ENCODE assay signal across 1 cellular context in the genomic region with DNA sequence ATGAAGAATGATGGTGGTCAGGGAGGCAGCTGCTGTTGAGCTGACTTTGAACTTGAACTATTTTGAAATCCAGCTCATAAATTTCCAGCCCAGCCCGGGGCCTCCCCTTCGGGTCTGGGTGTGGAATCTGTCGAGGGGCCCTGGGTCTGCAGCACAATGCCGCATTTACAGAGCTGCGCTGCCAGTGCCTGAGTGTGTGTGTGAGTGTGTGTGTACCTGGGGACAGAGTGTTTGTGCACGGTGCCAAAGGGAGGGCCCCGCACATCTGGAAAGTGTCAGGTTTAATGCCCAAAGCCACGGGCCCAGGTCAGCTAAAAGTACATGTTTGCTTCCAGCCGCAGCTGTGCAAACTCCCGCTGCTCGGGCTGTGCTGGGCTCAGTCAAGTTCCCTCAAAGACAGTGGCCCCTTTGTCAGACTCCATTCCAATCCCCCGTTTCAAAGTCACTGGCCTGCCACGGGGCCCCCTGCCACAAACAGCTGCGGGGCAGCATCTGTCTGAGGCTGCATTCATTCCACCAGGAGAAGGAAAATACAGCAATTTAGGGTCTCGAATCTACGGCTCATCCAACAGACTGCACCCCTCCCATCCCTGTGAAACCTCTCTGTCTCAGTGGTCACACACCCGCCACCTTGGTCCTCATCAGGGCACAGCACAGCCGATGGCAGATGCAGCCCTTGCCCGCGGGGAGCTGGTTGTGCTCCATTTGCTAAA.
A peak's percentile ranks its signal among the peaks of the same experiment; 100 is the strongest.
TF ChIP-seq lines count a peak whose summit lies in the region.

No MANE protein-coding gene starts in this region.

TF ChIP-seq in HepG2, 621 proteins besides CTCF, POLR2A, EP300 and RAD21 (continued from another document and continues in another):
- TF ChIP-seq, protein P1, sequence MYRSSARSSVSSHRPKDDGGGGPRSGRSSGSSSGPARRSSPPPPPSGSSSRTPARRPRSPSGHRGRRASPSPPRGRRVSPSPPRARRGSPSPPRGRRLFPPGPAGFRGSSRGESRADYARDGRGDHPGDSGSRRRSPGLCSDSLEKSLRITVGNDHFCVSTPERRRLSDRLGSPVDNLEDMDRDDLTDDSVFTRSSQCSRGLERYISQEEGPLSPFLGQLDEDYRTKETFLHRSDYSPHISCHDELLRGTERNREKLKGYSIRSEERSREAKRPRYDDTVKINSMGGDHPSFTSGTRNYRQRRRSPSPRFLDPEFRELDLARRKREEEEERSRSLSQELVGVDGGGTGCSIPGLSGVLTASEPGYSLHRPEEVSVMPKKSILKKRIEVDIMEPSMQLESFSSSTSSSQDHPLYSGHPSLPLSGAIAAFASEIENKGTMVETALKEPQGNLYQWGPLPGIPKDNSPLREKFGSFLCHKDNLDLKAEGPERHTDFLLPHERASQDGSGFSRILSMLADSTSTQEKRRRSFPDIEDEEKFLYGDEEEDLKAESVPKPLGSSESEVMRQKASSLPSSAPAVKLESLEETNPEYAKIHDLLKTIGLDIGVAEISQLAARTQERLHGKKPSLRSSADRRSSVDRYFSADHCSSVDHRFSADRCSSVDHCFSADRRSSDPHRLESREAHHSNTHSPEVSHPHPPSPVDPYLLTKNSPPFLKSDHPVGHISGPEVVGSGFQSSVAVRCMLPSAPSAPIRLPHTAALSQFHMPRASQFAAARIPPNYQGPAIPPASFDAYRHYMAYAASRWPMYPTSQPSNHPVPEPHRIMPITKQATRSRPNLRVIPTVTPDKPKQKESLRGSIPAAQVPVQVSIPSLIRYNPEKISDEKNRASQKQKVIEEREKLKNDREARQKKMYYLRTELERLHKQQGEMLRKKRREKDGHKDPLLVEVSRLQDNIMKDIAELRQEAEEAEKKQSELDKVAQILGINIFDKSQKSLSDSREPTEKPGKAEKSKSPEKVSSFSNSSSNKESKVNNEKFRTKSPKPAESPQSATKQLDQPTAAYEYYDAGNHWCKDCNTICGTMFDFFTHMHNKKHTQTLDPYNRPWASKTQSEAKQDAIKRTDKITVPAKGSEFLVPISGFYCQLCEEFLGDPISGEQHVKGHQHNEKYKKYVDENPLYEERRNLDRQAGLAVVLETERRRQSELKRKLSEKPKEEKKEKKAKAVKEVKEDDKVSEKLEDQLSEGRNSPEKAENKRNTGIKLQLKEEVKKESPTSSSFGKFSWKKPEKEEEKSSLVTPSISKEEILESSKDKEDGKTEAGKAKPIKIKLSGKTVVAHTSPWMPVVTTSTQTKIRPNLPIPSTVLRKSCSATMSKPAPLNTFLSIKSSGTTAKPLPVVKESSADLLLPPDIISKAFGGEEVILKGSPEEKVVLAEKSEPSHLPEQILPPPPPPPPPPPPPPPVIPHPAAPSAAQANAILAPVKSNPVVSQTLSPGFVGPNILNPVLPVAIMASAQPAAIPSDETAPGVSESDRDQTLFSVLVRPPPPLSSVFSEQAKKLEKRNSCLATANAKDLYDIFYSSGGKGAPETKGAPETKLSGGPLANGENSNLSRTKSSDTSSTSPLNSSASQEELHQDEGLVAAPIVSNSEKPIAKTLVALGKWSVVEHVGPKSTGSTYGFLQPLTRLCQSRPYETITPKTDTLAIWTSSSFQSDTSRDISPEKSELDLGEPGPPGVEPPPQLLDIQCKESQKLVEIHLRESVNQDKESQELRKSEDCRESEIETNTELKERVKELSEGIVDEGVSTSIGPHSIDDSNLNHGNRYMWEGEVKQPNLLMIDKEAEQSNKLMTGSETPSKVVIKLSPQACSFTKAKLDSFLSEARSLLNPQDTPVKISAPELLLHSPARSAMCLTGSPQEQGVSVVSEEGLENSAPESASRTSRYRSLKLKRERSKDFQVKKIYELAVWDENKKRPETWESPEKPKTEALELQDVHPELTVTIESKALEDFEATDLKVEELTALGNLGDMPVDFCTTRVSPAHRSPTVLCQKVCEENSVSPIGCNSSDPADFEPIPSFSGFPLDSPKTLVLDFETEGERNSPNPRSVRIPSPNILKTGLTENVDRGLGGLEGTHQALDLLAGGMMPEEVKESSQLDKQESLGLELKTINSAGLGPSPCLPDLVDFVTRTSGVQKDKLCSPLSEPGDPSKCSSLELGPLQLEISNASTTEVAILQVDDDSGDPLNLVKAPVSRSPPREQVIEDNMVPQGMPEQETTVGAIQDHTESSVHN (CRISPR knock-in tag; IDR thresholded peaks at IDR 0.05), result peak; percentile 23; the same call in 1 of the 2 replicates
- TF ChIP-seq GTF2F1 (IDR thresholded peaks at IDR 0.05; ENCODE audit: low read length), result no peak
- peak; percentile 11; the same call in 1 of the 2 replicates for TF ChIP-seq GABPB1 (CRISPR knock-in tag; IDR thresholded peaks at IDR 0.05)
- TF ChIP-seq, protein P2, sequence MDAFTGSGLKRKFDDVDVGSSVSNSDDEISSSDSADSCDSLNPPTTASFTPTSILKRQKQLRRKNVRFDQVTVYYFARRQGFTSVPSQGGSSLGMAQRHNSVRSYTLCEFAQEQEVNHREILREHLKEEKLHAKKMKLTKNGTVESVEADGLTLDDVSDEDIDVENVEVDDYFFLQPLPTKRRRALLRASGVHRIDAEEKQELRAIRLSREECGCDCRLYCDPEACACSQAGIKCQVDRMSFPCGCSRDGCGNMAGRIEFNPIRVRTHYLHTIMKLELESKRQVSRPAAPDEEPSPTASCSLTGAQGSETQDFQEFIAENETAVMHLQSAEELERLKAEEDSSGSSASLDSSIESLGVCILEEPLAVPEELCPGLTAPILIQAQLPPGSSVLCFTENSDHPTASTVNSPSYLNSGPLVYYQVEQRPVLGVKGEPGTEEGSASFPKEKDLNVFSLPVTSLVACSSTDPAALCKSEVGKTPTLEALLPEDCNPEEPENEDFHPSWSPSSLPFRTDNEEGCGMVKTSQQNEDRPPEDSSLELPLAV (CRISPR knock-in tag; conservative IDR thresholded peaks at IDR 0.05; ENCODE audit: low read depth), result no peak
- no peak for TF ChIP-seq GLI4 (CRISPR knock-in tag; IDR thresholded peaks at IDR 0.05; ENCODE audit: borderline replicate concordance)
- TF ChIP-seq, protein P3, sequence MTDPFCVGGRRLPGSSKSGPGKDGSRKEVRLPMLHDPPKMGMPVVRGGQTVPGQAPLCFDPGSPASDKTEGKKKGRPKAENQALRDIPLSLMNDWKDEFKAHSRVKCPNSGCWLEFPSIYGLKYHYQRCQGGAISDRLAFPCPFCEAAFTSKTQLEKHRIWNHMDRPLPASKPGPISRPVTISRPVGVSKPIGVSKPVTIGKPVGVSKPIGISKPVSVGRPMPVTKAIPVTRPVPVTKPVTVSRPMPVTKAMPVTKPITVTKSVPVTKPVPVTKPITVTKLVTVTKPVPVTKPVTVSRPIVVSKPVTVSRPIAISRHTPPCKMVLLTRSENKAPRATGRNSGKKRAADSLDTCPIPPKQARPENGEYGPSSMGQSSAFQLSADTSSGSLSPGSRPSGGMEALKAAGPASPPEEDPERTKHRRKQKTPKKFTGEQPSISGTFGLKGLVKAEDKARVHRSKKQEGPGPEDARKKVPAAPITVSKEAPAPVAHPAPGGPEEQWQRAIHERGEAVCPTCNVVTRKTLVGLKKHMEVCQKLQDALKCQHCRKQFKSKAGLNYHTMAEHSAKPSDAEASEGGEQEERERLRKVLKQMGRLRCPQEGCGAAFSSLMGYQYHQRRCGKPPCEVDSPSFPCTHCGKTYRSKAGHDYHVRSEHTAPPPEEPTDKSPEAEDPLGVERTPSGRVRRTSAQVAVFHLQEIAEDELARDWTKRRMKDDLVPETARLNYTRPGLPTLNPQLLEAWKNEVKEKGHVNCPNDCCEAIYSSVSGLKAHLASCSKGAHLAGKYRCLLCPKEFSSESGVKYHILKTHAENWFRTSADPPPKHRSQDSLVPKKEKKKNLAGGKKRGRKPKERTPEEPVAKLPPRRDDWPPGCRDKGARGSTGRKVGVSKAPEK (CRISPR knock-in tag; IDR thresholded peaks at IDR 0.05; ENCODE audit: borderline replicate concordance), result no peak
- peak; percentile 91; the same call in 1 of the 2 replicates for TF ChIP-seq ZNF543 (CRISPR knock-in tag; IDR thresholded peaks at IDR 0.05)
- no peak for TF ChIP-seq ZFP36L1 (CRISPR knock-in tag; IDR thresholded peaks at IDR 0.05)
- peak; percentile 82; the same call in 1 of the 2 replicates for TF ChIP-seq SIX4 (CRISPR knock-in tag; IDR thresholded peaks at IDR 0.05)
- no peak for TF ChIP-seq ZNF83 (CRISPR knock-in tag; IDR thresholded peaks at IDR 0.05; ENCODE audit: borderline replicate concordance)
- TF ChIP-seq CEBPG (CRISPR knock-in tag; IDR thresholded peaks at IDR 0.05), result peak; percentile 42
- TF ChIP-seq RBAK (CRISPR knock-in tag; IDR thresholded peaks at IDR 0.05), result no peak
- peak; percentile 54; the same call in 1 of the 2 replicates for TF ChIP-seq RXRB (CRISPR knock-in tag; IDR thresholded peaks at IDR 0.05; ENCODE audit: borderline replicate concordance)
- TF ChIP-seq, protein P4, sequence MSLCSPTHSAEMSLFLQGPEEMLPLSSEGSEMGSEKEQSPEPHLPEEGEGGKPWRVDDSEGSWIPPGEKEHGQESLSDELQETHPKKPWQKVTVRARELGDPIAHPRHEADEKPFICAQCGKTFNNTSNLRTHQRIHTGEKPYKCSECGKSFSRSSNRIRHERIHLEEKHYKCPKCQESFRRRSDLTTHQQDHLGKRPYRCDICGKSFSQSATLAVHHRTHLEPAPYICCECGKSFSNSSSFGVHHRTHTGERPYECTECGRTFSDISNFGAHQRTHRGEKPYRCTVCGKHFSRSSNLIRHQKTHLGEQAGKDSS (CRISPR knock-in tag; IDR thresholded peaks at IDR 0.05; ENCODE audit: borderline replicate concordance, low read depth), result no peak
- no peak for TF ChIP-seq NFATC3 (CRISPR knock-in tag; IDR thresholded peaks at IDR 0.05)
- TF ChIP-seq, protein P5, sequence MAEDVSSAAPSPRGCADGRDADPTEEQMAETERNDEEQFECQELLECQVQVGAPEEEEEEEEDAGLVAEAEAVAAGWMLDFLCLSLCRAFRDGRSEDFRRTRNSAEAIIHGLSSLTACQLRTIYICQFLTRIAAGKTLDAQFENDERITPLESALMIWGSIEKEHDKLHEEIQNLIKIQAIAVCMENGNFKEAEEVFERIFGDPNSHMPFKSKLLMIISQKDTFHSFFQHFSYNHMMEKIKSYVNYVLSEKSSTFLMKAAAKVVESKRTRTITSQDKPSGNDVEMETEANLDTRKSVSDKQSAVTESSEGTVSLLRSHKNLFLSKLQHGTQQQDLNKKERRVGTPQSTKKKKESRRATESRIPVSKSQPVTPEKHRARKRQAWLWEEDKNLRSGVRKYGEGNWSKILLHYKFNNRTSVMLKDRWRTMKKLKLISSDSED (CRISPR knock-in tag; IDR thresholded peaks at IDR 0.05), result no peak
- peak; percentile 77 for TF ChIP-seq HNF4A (CRISPR knock-in tag; IDR thresholded peaks at IDR 0.05)
- peak; percentile 18; the same call in 1 of the 2 replicates for TF ChIP-seq SIX1 (CRISPR knock-in tag; IDR thresholded peaks at IDR 0.05; ENCODE audit: borderline replicate concordance)
- peak; percentile 54 for TF ChIP-seq NR2C2 (CRISPR knock-in tag; IDR thresholded peaks at IDR 0.05; ENCODE audit: borderline replicate concordance)
- TF ChIP-seq, protein P6, sequence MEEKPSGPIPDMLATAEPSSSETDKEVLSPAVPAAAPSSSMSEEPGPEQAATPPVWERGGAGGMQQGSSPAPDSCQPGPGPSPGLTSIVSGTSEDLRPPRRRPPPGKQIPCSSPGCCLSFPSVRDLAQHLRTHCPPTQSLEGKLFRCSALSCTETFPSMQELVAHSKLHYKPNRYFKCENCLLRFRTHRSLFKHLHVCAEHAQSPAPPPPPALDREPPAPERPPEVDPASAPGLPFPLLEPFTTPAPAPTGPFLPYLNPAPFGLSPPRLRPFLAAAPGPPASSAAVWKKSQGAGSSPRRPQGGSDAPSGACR (CRISPR knock-in tag; IDR thresholded peaks at IDR 0.05), result peak; percentile 35; the same call in 1 of the 2 replicates
- TF ChIP-seq, protein P7, sequence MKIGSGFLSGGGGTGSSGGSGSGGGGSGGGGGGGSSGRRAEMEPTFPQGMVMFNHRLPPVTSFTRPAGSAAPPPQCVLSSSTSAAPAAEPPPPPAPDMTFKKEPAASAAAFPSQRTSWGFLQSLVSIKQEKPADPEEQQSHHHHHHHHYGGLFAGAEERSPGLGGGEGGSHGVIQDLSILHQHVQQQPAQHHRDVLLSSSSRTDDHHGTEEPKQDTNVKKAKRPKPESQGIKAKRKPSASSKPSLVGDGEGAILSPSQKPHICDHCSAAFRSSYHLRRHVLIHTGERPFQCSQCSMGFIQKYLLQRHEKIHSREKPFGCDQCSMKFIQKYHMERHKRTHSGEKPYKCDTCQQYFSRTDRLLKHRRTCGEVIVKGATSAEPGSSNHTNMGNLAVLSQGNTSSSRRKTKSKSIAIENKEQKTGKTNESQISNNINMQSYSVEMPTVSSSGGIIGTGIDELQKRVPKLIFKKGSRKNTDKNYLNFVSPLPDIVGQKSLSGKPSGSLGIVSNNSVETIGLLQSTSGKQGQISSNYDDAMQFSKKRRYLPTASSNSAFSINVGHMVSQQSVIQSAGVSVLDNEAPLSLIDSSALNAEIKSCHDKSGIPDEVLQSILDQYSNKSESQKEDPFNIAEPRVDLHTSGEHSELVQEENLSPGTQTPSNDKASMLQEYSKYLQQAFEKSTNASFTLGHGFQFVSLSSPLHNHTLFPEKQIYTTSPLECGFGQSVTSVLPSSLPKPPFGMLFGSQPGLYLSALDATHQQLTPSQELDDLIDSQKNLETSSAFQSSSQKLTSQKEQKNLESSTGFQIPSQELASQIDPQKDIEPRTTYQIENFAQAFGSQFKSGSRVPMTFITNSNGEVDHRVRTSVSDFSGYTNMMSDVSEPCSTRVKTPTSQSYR (CRISPR knock-in tag; IDR thresholded peaks at IDR 0.05; ENCODE audit: borderline replicate concordance), result no peak; the same call in 1 of the 2 replicates
- TF ChIP-seq PITX1 (CRISPR knock-in tag; IDR thresholded peaks at IDR 0.05), result peak; percentile 81
- TF ChIP-seq ZNF460 (CRISPR knock-in tag; IDR thresholded peaks at IDR 0.05; ENCODE audit: borderline replicate concordance), result no peak
- no peak for TF ChIP-seq CAMTA2 (CRISPR knock-in tag; IDR thresholded peaks at IDR 0.05; ENCODE audit: borderline replicate concordance)
- TF ChIP-seq ZNF788 (CRISPR knock-in tag; IDR thresholded peaks at IDR 0.05; ENCODE audit: borderline replicate concordance), result no peak
- TF ChIP-seq, protein P8, sequence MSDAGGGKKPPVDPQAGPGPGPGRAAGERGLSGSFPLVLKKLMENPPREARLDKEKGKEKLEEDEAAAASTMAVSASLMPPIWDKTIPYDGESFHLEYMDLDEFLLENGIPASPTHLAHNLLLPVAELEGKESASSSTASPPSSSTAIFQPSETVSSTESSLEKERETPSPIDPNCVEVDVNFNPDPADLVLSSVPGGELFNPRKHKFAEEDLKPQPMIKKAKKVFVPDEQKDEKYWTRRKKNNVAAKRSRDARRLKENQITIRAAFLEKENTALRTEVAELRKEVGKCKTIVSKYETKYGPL (CRISPR knock-in tag; IDR thresholded peaks at IDR 0.05), result no peak
- no peak for TF ChIP-seq ZFP90 (CRISPR knock-in tag; IDR thresholded peaks at IDR 0.05; ENCODE audit: borderline replicate concordance)
- TF ChIP-seq, protein P9, sequence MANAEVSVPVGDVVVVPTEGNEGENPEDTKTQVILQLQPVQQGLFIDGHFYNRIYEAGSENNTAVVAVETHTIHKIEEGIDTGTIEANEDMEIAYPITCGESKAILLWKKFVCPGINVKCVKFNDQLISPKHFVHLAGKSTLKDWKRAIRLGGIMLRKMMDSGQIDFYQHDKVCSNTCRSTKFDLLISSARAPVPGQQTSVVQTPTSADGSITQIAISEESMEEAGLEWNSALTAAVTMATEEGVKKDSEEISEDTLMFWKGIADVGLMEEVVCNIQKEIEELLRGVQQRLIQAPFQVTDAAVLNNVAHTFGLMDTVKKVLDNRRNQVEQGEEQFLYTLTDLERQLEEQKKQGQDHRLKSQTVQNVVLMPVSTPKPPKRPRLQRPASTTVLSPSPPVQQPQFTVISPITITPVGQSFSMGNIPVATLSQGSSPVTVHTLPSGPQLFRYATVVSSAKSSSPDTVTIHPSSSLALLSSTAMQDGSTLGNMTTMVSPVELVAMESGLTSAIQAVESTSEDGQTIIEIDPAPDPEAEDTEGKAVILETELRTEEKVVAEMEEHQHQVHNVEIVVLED (CRISPR knock-in tag; IDR thresholded peaks at IDR 0.05; ENCODE audit: borderline replicate concordance), result peak; percentile 41; the same call in 1 of the 2 replicates
- TF ChIP-seq FOXJ3 (CRISPR knock-in tag; IDR thresholded peaks at IDR 0.05; ENCODE audit: borderline replicate concordance), result peak; percentile 63; the same call in 1 of the 2 replicates
- no peak for TF ChIP-seq ZIK1 (CRISPR knock-in tag; IDR thresholded peaks at IDR 0.05; ENCODE audit: borderline replicate concordance, low read depth)
- no peak for TF ChIP-seq ZNF160 (CRISPR knock-in tag; IDR thresholded peaks at IDR 0.05)
